Comparison of ENCODE assay signal across 23 cellular contexts in the genomic region with DNA sequence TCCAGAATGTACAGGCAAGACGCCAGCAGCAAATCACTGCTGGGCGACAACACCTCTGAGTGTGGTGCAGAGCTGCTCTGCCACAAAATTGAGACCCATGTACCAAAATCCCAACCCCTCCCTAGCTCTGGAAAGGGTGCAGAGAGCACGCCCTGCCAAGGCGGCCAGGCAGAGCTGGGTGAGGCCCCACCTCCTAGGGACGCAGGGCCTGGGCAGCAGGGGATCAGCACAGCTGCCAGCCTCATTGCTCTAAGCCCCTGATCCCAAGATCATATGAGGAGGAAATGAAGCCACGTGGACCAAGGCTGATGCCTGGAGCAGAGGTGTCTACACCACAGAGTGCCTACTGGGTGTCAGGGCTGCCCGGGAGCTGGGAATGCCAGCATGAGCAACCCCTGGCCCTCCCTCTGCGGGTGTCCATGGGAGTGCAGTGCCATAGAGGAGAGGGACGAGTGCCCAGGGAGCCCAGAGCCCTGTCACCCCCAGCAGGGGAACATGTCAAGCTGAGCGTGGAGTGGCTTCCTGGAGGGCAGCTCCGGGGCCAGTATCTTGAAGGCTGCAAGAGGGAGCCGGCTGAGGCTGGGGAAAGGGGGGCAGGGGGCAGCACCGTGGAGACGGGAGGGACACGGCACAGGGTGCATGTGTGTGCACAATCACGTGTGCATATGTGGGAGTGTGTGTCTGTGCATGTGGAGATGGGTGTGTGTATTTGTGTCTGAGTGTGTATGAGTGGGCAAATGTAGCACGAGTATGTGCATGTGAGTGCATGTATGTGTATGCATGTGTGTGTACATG.
"Had no signal": no experiment of that assay in that cellular context is flagged by ENCODE, and none has a peak within 500 bp of the region (broad histone marks: within the 10 kb centered on the region; RNA-seq: fewer than 3 reads in every experiment).

No MANE protein-coding gene starts in this region.

- H3K27me3 ChIP-seq: heart left ventricle, upper lobe of right lung had no signal

- H3K36me3 ChIP-seq: heart left ventricle, neutrophil, suprapubic skin, tibial artery, upper lobe of right lung had no signal

- H3K36me3 Mint-ChIP-seq: activated CD4-positive, alpha-beta memory T cell treated with anti-CD3 and anti-CD28 coated beads for 36 hours; activated naive CD4-positive, alpha-beta T cell treated with anti-CD3 and anti-CD28 coated beads, Interleukin-2, amount 10 ng/mL, durations not matched to agents 7 days and 5 days; activated naive CD8-positive, alpha-beta T cell treated with anti-CD3 and anti-CD28 coated beads, Interleukin-2, amount 10 ng/mL, durations not matched to agents 7 days and 5 days; mesothelial cell of epicardium; naive thymus-derived CD8-positive, alpha-beta T cell had no signal

- H3K9me3 Mint-ChIP-seq: activated CD4-positive, alpha-beta memory T cell treated with anti-CD3 and anti-CD28 coated beads for 36 hours; activated naive CD4-positive, alpha-beta T cell treated with anti-CD3 and anti-CD28 coated beads, Interleukin-2, amount 10 ng/mL, durations not matched to agents 7 days and 5 days; activated naive CD8-positive, alpha-beta T cell treated with anti-CD3 and anti-CD28 coated beads, Interleukin-2, amount 10 ng/mL, durations not matched to agents 7 days and 5 days; activated T-helper 1 cell treated with anti-CD3 and anti-CD28 coated beads, Interleukin-12 subunit alpha, Interleukin-12 subunit beta, Interleukin-2, Interleukin-4 antibody, amounts not matched to agents 30 ng/mL and 10 ng/mL and 1 ng/mL, durations not matched to agents 14 hours and 24 hours and 36 hours; naive thymus-derived CD8-positive, alpha-beta T cell had no signal

- H3K4me3 ChIP-seq: heart left ventricle, psoas muscle, suprapubic skin, tibial artery, upper lobe of right lung had no signal

- H3K27ac ChIP-seq: heart left ventricle, neutrophil, psoas muscle, suprapubic skin, tibial artery, upper lobe of right lung, VCaP had no signal

- H3K9me3 ChIP-seq: neutrophil, psoas muscle, suprapubic skin, tibial artery, upper lobe of right lung had no signal

- H3K4me3 Mint-ChIP-seq: activated CD4-positive, alpha-beta memory T cell treated with anti-CD3 and anti-CD28 coated beads for 36 hours; activated naive CD4-positive, alpha-beta T cell treated with anti-CD3 and anti-CD28 coated beads, Interleukin-2, amount 10 ng/mL, durations not matched to agents 7 days and 5 days; activated naive CD8-positive, alpha-beta T cell treated with anti-CD3 and anti-CD28 coated beads, Interleukin-2, amount 10 ng/mL, durations not matched to agents 7 days and 5 days; activated T-helper 1 cell treated with anti-CD3 and anti-CD28 coated beads, Interleukin-12 subunit alpha, Interleukin-12 subunit beta, Interleukin-2, Interleukin-4 antibody, amounts not matched to agents 30 ng/mL and 10 ng/mL and 1 ng/mL, durations not matched to agents 14 hours and 24 hours and 36 hours; mesothelial cell of epicardium; naive thymus-derived CD8-positive, alpha-beta T cell had no signal

- DNase-seq: activated CD4-positive, alpha-beta memory T cell treated with anti-CD3 and anti-CD28 coated beads for 36 hours; activated CD4-positive, alpha-beta T cell treated with anti-CD3 and anti-CD28 coated beads for 4 hours; activated CD8-positive, alpha-beta memory T cell treated with anti-CD3 and anti-CD28 coated beads, Interleukin-2, amount 50 U/mL, for 4 hours; activated effector memory CD4-positive, alpha-beta T cell treated with anti-CD3 and anti-CD28 coated beads, Interleukin-2, amount 50 U/mL, for 16 hours; activated naive CD4-positive, alpha-beta T cell treated with anti-CD3 and anti-CD28 coated beads, Interleukin-2, amount 10 ng/mL, durations not matched to agents 7 days and 5 days; activated naive CD8-positive, alpha-beta T cell treated with anti-CD3 and anti-CD28 coated beads, Interleukin-2, amount 10 ng/mL, durations not matched to agents 7 days and 5 days; activated T-cell treated with anti-CD3 and anti-CD28 coated beads, Interleukin-2, amount 50 U/mL, for 1 hour; central memory CD4-positive, alpha-beta T cell; heart left ventricle; hypothalamus; psoas muscle; stimulated activated CD4-positive, alpha-beta T cell treated with anti-CD3 and anti-CD28 coated beads, Interleukin-15, amount 100 ng/mL, for 24 hours; stimulated activated CD4-positive, alpha-beta T cell treated with anti-CD3 and anti-CD28 coated beads, Interleukin-2, amount 100 ng/mL, for 24 hours; stimulated activated naive CD4-positive, alpha-beta T cell; T-helper 9 cell; tibial artery; upper lobe of right lung had no signal

- ATAC-seq: heart left ventricle; naive thymus-derived CD8-positive, alpha-beta T cell; psoas muscle; upper lobe of right lung had no signal

- H3K4me1 Mint-ChIP-seq: activated naive CD4-positive, alpha-beta T cell treated with anti-CD3 and anti-CD28 coated beads, Interleukin-2, amount 10 ng/mL, durations not matched to agents 7 days and 5 days; activated naive CD8-positive, alpha-beta T cell treated with anti-CD3 and anti-CD28 coated beads, Interleukin-2, amount 10 ng/mL, durations not matched to agents 7 days and 5 days; mesothelial cell of epicardium; naive thymus-derived CD8-positive, alpha-beta T cell had no signal

- H3K4me1 ChIP-seq: heart left ventricle, psoas muscle, suprapubic skin, tibial artery, upper lobe of right lung had no signal

- H3K27ac Mint-ChIP-seq: activated CD4-positive, alpha-beta memory T cell treated with anti-CD3 and anti-CD28 coated beads for 36 hours; activated naive CD4-positive, alpha-beta T cell treated with anti-CD3 and anti-CD28 coated beads, Interleukin-2, amount 10 ng/mL, durations not matched to agents 7 days and 5 days; activated naive CD8-positive, alpha-beta T cell treated with anti-CD3 and anti-CD28 coated beads, Interleukin-2, amount 10 ng/mL, durations not matched to agents 7 days and 5 days; activated T-helper 1 cell treated with anti-CD3 and anti-CD28 coated beads, Interleukin-12 subunit alpha, Interleukin-12 subunit beta, Interleukin-2, Interleukin-4 antibody, amounts not matched to agents 30 ng/mL and 10 ng/mL and 1 ng/mL, durations not matched to agents 14 hours and 24 hours and 36 hours; mesothelial cell of epicardium; naive thymus-derived CD8-positive, alpha-beta T cell had no signal
